8 cellular contexts compared by ENCODE assay signal in genomic region chr7:100867040-100867795, GRCh38. TPM values are rescaled to one million over a fixed set of nuclear protein-coding genes. Genes with fewer than 3 reads are reported as not detected.
DNase-seq lines count a peak whose midpoint lies in the region; ATAC-seq, FAIRE-seq and TF ChIP-seq lines count a peak whose summit lies in the region.

A gene with protein sequence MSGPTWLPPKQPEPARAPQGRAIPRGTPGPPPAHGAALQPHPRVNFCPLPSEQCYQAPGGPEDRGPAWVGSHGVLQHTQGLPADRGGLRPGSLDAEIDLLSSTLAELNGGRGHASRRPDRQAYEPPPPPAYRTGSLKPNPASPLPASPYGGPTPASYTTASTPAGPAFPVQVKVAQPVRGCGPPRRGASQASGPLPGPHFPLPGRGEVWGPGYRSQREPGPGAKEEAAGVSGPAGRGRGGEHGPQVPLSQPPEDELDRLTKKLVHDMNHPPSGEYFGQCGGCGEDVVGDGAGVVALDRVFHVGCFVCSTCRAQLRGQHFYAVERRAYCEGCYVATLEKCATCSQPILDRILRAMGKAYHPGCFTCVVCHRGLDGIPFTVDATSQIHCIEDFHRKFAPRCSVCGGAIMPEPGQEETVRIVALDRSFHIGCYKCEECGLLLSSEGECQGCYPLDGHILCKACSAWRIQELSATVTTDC (plus strand): TSS chr7:100867387. CDS start chr7:100867498, 111 bp downstream.

- H3K9ac ChIP-seq in BLaER1 = peak within 1 kb of the TSS; percentile 98

- no TSS peak for BruUV-seq in Panc1 (replicated peaks; lab: Mats Ljungman, UMichigan)

- in situ Hi-C loops in Panc1 (cut with HindIII; ENCODE audit: low pct_unique_long_range_greater_than_20kb, low sequenced_read_pairs) = no loop called here

- POLR2A ChIA-PET in Panc1 (lab: Charles Lee) = interaction anchor here (0.5 kb wide), 1 partner anchor 30 kb away, joined by 12 read pairs; no protein-coding TSS in a partner anchor
- POLR2A ChIA-PET in activated naive CD8-positive, alpha-beta T cell treated with anti-CD3 and anti-CD28 coated beads, Interleukin-2, amount 10 ng/mL, durations not matched to agents 7 days and 5 days (lab: Charles Lee) = interaction anchor here (0.8 to 1.6 kb wide), 7 partner anchors 8 to 284 kb away, joined by 3 to 15 read pairs (median 4); partner anchors contain the start of genes FBXO24, POP7, SLC12A9 and SRRT

- peaks cover 12% of the 10 kb centered on the region for H3K36me3 Mint-ChIP-seq in activated naive CD8-positive, alpha-beta T cell treated with anti-CD3 and anti-CD28 coated beads, Interleukin-2, amount 10 ng/mL, durations not matched to agents 7 days and 5 days
- H3K36me3 Mint-ChIP-seq in type B pancreatic cell = peaks cover 11% of the 10 kb centered on the region

- peak within 1 kb of the TSS; percentile 95 for H3K4me3 Mint-ChIP-seq in activated naive CD8-positive, alpha-beta T cell treated with anti-CD3 and anti-CD28 coated beads, Interleukin-2, amount 10 ng/mL, durations not matched to agents 7 days and 5 days
- peak within 1 kb of the TSS; percentile 97 for H3K4me3 Mint-ChIP-seq in type B pancreatic cell

- H3K4me2 ChIP-seq in BLaER1 = peak within 1 kb of the TSS; percentile 94

- no peaks in the 10 kb centered on the region for H3K27me3 ChIP-seq in BLaER1
- no peaks in the 10 kb centered on the region for H3K27me3 ChIP-seq in Panc1 (ENCODE audit: control insufficient read depth, insufficient read depth, low read length)

- H3K27me3 Mint-ChIP-seq in activated naive CD8-positive, alpha-beta T cell treated with anti-CD3 and anti-CD28 coated beads, Interleukin-2, amount 10 ng/mL, durations not matched to agents 7 days and 5 days = no peaks in the 10 kb centered on the region
- no peaks in the 10 kb centered on the region for H3K27me3 Mint-ChIP-seq in type B pancreatic cell

- H3K4me1 Mint-ChIP-seq in activated naive CD8-positive, alpha-beta T cell treated with anti-CD3 and anti-CD28 coated beads, Interleukin-2, amount 10 ng/mL, durations not matched to agents 7 days and 5 days = peaks cover 9% of the 10 kb centered on the region
- peaks cover 9% of the 10 kb centered on the region for H3K4me1 Mint-ChIP-seq in type B pancreatic cell (ENCODE audit: unreplicated experiment)

- H3K27ac ChIP-seq in BLaER1 = peak within 1 kb of the TSS; percentile 98
- peak within 1 kb of the TSS; percentile 41; the same call in 1 of the 2 replicates for H3K27ac ChIP-seq in Panc1 (ENCODE audit: low read length)

- FAIRE-seq in H54 (lab: Jason Lieb, UNC) = no peak

- peak within 1 kb of the TSS; percentile 95 for H3K27ac Mint-ChIP-seq in activated naive CD8-positive, alpha-beta T cell treated with anti-CD3 and anti-CD28 coated beads, Interleukin-2, amount 10 ng/mL, durations not matched to agents 7 days and 5 days
- H3K27ac Mint-ChIP-seq in type B pancreatic cell = peak within 1 kb of the TSS; percentile 98

- peaks cover 55% of the 10 kb centered on the region for H3K36me3 ChIP-seq in BLaER1
- H3K36me3 ChIP-seq in Panc1 (ENCODE audit: control insufficient read depth, insufficient read depth, low read length) = peaks cover 2% of the 10 kb centered on the region; the same call in 1 of the 2 replicates

- DNase-seq in H54 (ENCODE audit: insufficient read length, low spot score) = peak; percentile 95
- DNase-seq in Panc1 (ENCODE audit: low read depth, low spot score) = no peak
- DNase-seq in activated naive CD8-positive, alpha-beta T cell treated with anti-CD3 and anti-CD28 coated beads, Interleukin-2, amount 10 ng/mL, durations not matched to agents 7 days and 5 days = peak; percentile 72
- peak; percentile 95 for DNase-seq in glomerular visceral epithelial cell (ENCODE audit: extremely low spot score)
- peak in 55 of 56 donors; percentile 15 to 93 (median 70) for DNase-seq in nucleus accumbens (lab: John Stamatoyannopoulos, UW)
- DNase-seq in type B pancreatic cell (ENCODE audit: extremely low spot score, unreplicated experiment) = peak; percentile 84

- H4K20me1 ChIP-seq in BLaER1 = no peaks in the 10 kb centered on the region

- TF ChIP-seq POLR2A in H54 (IDR thresholded peaks at IDR 0.05; ENCODE audit: low read depth, low read length) = peak; percentile 14; the same call in 1 of the 2 replicates

- intact Hi-C loops in Panc1 (cut with micrococcal nuclease; ENCODE audit: unreplicated experiment) = no loop called here

- ATAC-seq in Panc1 (peak; percentile 55), GM21526 (IDR thresholded peaks at IDR 0.05; ENCODE audit: low FRiP score, unreplicated experiment) (no peak)
- peak; percentile 60 for ATAC-seq in activated naive CD8-positive, alpha-beta T cell treated with anti-CD3 and anti-CD28 coated beads, Interleukin-2, amount 10 ng/mL, durations not matched to agents 7 days and 5 days (ENCODE audit: low read depth)

- no peaks in the 10 kb centered on the region for H3K9me3 Mint-ChIP-seq in activated naive CD8-positive, alpha-beta T cell treated with anti-CD3 and anti-CD28 coated beads, Interleukin-2, amount 10 ng/mL, durations not matched to agents 7 days and 5 days
- H3K9me3 Mint-ChIP-seq in type B pancreatic cell = no peaks in the 10 kb centered on the region

- H3K4me1 ChIP-seq in BLaER1 (peaks cover 57% of the 10 kb centered on the region), Panc1 (ENCODE audit: control insufficient read depth, insufficient read depth, low read length) (peaks cover 10% of the 10 kb centered on the region)

- CTCF ChIA-PET in Panc1 (lab: Charles Lee) = no interaction called here

- H3K9me3 ChIP-seq in BLaER1 (no peaks in the 10 kb centered on the region), Panc1 (ENCODE audit: control insufficient read depth, insufficient read depth, low read depth, low read length) (no peaks in the 10 kb centered on the region)

- TF ChIP-seq CTCF in Panc1 (IDR thresholded peaks at IDR 0.05) = no peak
- no peak for TF ChIP-seq CTCF in type B pancreatic cell (conservative IDR thresholded peaks at IDR 0.05)

- H3K4me3 ChIP-seq in BLaER1 = peak within 1 kb of the TSS; percentile 99
- H3K4me3 ChIP-seq in Panc1 (ENCODE audit: low read depth in 2 of 2, low read length in 2 of 2) = no peak within 1 kb of the TSS

RNA-seq across cellular contexts. Expression of the gene that starts here (rescaled TPM):
- total RNA-seq in Panc1 (2021; ENCODE audit: unreplicated experiment) (3.2 TPM), type B pancreatic cell (ENCODE audit: low replicate concordance) (78.9 and 84.7 TPM in 2 replicates)
- polyA plus RNA-seq in Panc1 (2012; ENCODE audit: insufficient read length) = 1.3 TPM
- total RNA-seq in activated naive CD8-positive, alpha-beta T cell treated with anti-CD3 and anti-CD28 coated beads, Interleukin-2, amount 10 ng/mL, durations not matched to agents 7 days and 5 days = 10 to 100 TPM; 25.6 to 28.0 TPM
